ENCODE assay signal across 12 cellular contexts in genomic region chr12:71469235-71469873, GRCh38. TPM values are rescaled to one million over a fixed set of nuclear protein-coding genes. Genes with fewer than 3 reads are reported as not detected.
DNase-seq lines count a peak whose midpoint lies in the region; ATAC-seq and TF ChIP-seq lines count a peak whose summit lies in the region.
"Had no signal": no experiment of that assay in that cellular context is flagged by ENCODE, and none has a peak within 500 bp of the region (broad histone marks: within the 10 kb centered on the region; RNA-seq: fewer than 3 reads in every experiment).

No MANE protein-coding gene starts in this region.

- no peaks in the 10 kb centered on the region for H3K79me2 ChIP-seq in hepatocyte

- TF ChIP-seq POLR2A in breast epithelium (IDR thresholded peaks at IDR 0.05) (no peak), suprapubic skin (IDR thresholded peaks at IDR 0.05) (no peak)

- POLR2A ChIA-PET in MCF 10A (lab: Yijun Ruan, JAX), result no interaction called here

- BruUV-seq in MCF 10A (replicated peaks; lab: Mats Ljungman, UMichigan), result no TSS peak

- H3K4me3 Mint-ChIP-seq in MCF 10A (ENCODE audit: unreplicated experiment), result no peak overlapping the region

- no peaks in the 10 kb centered on the region for H3K36me3 Mint-ChIP-seq in MCF 10A (ENCODE audit: insufficient read depth, unreplicated experiment)

- no peak for ATAC-seq in GM19023 (IDR thresholded peaks at IDR 0.05; ENCODE audit: unreplicated experiment)

- CTCF ChIA-PET in MCF 10A (lab: Yijun Ruan, JAX), result no interaction called here

- TF ChIP-seq EP300 in suprapubic skin (IDR thresholded peaks at IDR 0.05), result no peak

- intact Hi-C loops in MCF 10A (cut with micrococcal nuclease) (no loop called here), breast epithelium (cut with DNase I; ENCODE audit: low total_unique reads) (no loop called here)

- no peaks in the 10 kb centered on the region for H4K20me1 ChIP-seq in hepatocyte (ENCODE audit: insufficient read depth, poor library complexity, severe bottlenecking)

- 53% methylated on average over 18 of the region's 18 CpGs for WGBS in hepatocyte (ENCODE audit: low lambda C conversion rate, missing lambda C conversion rate)
- WGBS in suprapubic skin, result 88% methylated on average over 18 of the region's 18 CpGs

- DNase-seq in MCF 10A (ENCODE audit: unreplicated experiment) (peak; percentile 93), breast epithelium (ENCODE audit: low spot score in 2 of 2) (no peak), UCSD-AML1 (lab: John Stamatoyannopoulos, UW; ENCODE audit: unreplicated experiment) (peak; percentile 6), hepatocyte (ENCODE audit: low spot score) (peak; percentile 81), glomerular visceral epithelial cell (ENCODE audit: extremely low spot score) (no peak), NCI-H146 (lab: John Stamatoyannopoulos, UW) (no peak), suprapubic skin (ENCODE audit: low spot score in 2 of 2) (no peak)
- DNase-seq: activated CD4-positive, alpha-beta T cell treated with anti-CD3 and anti-CD28 coated beads, Interleukin-2, amount 50 U/mL, for 48 hours; activated naive CD4-positive, alpha-beta T cell treated with anti-CD3 and anti-CD28 coated beads, Interleukin-2, amount 50 U/mL, for 16 hours; NCI-H524 treated with DMSO at 0.1 percent for 48 hours had no signal

- TF ChIP-seq CTCF in MCF 10A (IDR thresholded peaks at IDR 0.05; ENCODE audit: unreplicated experiment) (no peak), breast epithelium (IDR thresholded peaks at IDR 0.05) (no peak), hepatocyte (IDR thresholded peaks at IDR 0.05; ENCODE audit: poor library complexity) (no peak), suprapubic skin (IDR thresholded peaks at IDR 0.05) (no peak)

- H3K27ac Mint-ChIP-seq in MCF 10A (ENCODE audit: low read depth, unreplicated experiment), result no peak overlapping the region

- H3K4me1 Mint-ChIP-seq in MCF 10A (ENCODE audit: insufficient read depth, unreplicated experiment), result peaks cover 7% of the 10 kb centered on the region

- H3K36me3 ChIP-seq in breast epithelium (no peaks in the 10 kb centered on the region), hepatocyte (replicated peaks; ENCODE audit: insufficient read depth, low read depth) (no peaks in the 10 kb centered on the region), suprapubic skin (no peaks in the 10 kb centered on the region)

- no peaks in the 10 kb centered on the region for H3K9me3 Mint-ChIP-seq in MCF 10A (ENCODE audit: unreplicated experiment)

- H3K9me3 ChIP-seq in breast epithelium, result no peaks in the 10 kb centered on the region
- H3K9me3 ChIP-seq in hepatocyte (ENCODE audit: low read depth), result no peaks in the 10 kb centered on the region
- no peaks in the 10 kb centered on the region for H3K9me3 ChIP-seq in suprapubic skin

- H3K27me3 ChIP-seq in breast epithelium, result no peaks in the 10 kb centered on the region
- H3K27me3 ChIP-seq in hepatocyte, result no peaks in the 10 kb centered on the region
- H3K27me3 ChIP-seq in suprapubic skin, result no peaks in the 10 kb centered on the region

- no peak overlapping the region for H3K4me2 ChIP-seq in hepatocyte

- H3K4me3 ChIP-seq in breast epithelium (no peak overlapping the region), hepatocyte (no peak overlapping the region), suprapubic skin (no peak overlapping the region)

- H3K27ac ChIP-seq in breast epithelium, result no peak overlapping the region
- peak overlapping the region; percentile 28 for H3K27ac ChIP-seq in hepatocyte
- H3K27ac ChIP-seq in suprapubic skin, result no peak overlapping the region

- no peaks in the 10 kb centered on the region for H3K4me1 ChIP-seq in breast epithelium
- H3K4me1 ChIP-seq in hepatocyte (ENCODE audit: insufficient read depth), result peaks cover 5% of the 10 kb centered on the region
- H3K4me1 ChIP-seq in suprapubic skin, result no peaks in the 10 kb centered on the region

- H3K27me3 Mint-ChIP-seq in MCF 10A (ENCODE audit: insufficient read depth, unreplicated experiment), result no peaks in the 10 kb centered on the region

- no peaks in the 10 kb centered on the region for H3K9me2 ChIP-seq in hepatocyte (replicated peaks; ENCODE audit: insufficient read depth)

- no peak overlapping the region for H2AFZ ChIP-seq in hepatocyte

RNA-seq across cellular contexts. Expression of gene LGR5, which starts 29.8 kb away (rescaled TPM):
- total RNA-seq in MCF 10A (2022) (not detected in 2 replicates), breast epithelium (under 1 TPM; 0.15 to 0.80 (median 0.66) TPM), hepatocyte (5.7 and 7.2 TPM in 2 replicates), suprapubic skin (1 to 10 TPM in 3 of 4 donors, under 1 TPM in 1; 0.97 to 5.5 (median 2.9) TPM)
- 4.4 and 6.6 TPM in 2 replicates for polyA plus RNA-seq in hepatocyte
- total RNA-seq: dermis microvascular lymphatic vessel endothelial cell had no signal

Comparison
In these comparisons a context has a peak if more than half of its experiments do, and no peak if none do; other contexts are left out.
1. DNase-seq: peak in MCF 10A (single experiment), UCSD-AML1 (single experiment) and hepatocyte (single experiment); none in breast epithelium (0 of 2), glomerular visceral epithelial cell (single experiment), NCI-H146 (single experiment) and suprapubic skin (0 of 2).